Comparison of ENCODE assay signal across 27 cellular contexts in the genomic region with DNA sequence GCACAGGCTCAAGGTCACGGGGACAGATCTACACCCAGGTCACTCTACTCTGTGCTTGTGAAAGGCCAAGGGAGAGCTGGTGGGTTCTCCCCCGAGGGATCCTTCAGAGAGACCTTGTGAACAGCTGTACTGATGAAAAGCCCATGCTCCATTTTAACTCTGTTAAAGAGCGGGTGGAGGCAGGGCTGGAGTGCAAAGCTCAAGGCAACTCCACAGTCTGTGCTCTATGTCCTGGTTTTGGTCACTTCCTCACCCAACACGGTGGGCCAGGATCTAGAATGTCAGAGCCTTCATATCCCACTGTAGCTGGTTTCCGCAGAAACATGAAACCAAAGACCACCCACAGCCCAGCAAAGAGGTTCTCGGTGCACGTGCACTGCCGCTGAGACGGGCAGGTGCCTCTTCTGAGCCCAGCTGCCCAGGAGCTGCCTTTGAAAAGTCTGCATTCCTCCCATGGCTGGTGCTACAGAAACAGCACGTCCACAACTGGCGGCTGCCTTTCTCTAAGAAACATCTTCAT.
"Had no signal": no experiment of that assay in that cellular context is flagged by ENCODE, and none has a peak within 500 bp of the region (broad histone marks: within the 10 kb centered on the region; RNA-seq: fewer than 3 reads in every experiment).

No MANE protein-coding gene starts in this region.

- H3K36me3 ChIP-seq: heart right ventricle, left lung, lower lobe of right lung, pancreas, prostate gland, sigmoid colon, spleen, tibial nerve, uterus had no signal

- H3K27ac ChIP-seq: heart right ventricle, left lung, lower lobe of right lung, prostate gland, sigmoid colon, spleen, tibial nerve, uterus had no signal

- H3K4me1 ChIP-seq: heart right ventricle, left lung, lower lobe of right lung, prostate gland, sigmoid colon, spleen, tibial nerve, uterus had no signal

- H3K4me3 Mint-ChIP-seq: immature natural killer cell; naive thymus-derived CD8-positive, alpha-beta T cell; nephron; neural crest cell; stimulated activated effector memory CD8-positive, alpha-beta T cell treated with anti-CD3 and anti-CD28 coated beads, Interleukin-12 subunit alpha, Interleukin-12 subunit beta, amount 100 ng/mL, for 72 hours; stimulated activated naive CD8-positive, alpha-beta T cell treated with anti-CD3 and anti-CD28 coated beads, Interleukin-15, amount 100 ng/mL, for 72 hours; type B pancreatic cell had no signal

- H3K9me3 Mint-ChIP-seq: neural crest cell, type B pancreatic cell had no signal

- ATAC-seq: heart right ventricle; left lung; lower lobe of right lung; naive thymus-derived CD8-positive, alpha-beta T cell; right cardiac atrium; stimulated activated effector memory CD8-positive, alpha-beta T cell treated with anti-CD3 and anti-CD28 coated beads, Interleukin-12 subunit alpha, Interleukin-12 subunit beta, amount 100 ng/mL, for 72 hours; stimulated activated naive CD8-positive, alpha-beta T cell treated with anti-CD3 and anti-CD28 coated beads, Interleukin-15, amount 100 ng/mL, for 72 hours had no signal

- H3K27ac Mint-ChIP-seq: immature natural killer cell; naive thymus-derived CD8-positive, alpha-beta T cell; nephron; stimulated activated effector memory CD8-positive, alpha-beta T cell treated with anti-CD3 and anti-CD28 coated beads, Interleukin-12 subunit alpha, Interleukin-12 subunit beta, amount 100 ng/mL, for 72 hours; stimulated activated naive CD8-positive, alpha-beta T cell treated with anti-CD3 and anti-CD28 coated beads, Interleukin-15, amount 100 ng/mL, for 72 hours; type B pancreatic cell had no signal

- H3K36me3 Mint-ChIP-seq: immature natural killer cell; naive thymus-derived CD8-positive, alpha-beta T cell; stimulated activated effector memory CD8-positive, alpha-beta T cell treated with anti-CD3 and anti-CD28 coated beads, Interleukin-12 subunit alpha, Interleukin-12 subunit beta, amount 100 ng/mL, for 72 hours had no signal

- H3K4me1 Mint-ChIP-seq: immature natural killer cell; naive thymus-derived CD8-positive, alpha-beta T cell; stimulated activated effector memory CD8-positive, alpha-beta T cell treated with anti-CD3 and anti-CD28 coated beads, Interleukin-12 subunit alpha, Interleukin-12 subunit beta, amount 100 ng/mL, for 72 hours; stimulated activated naive CD8-positive, alpha-beta T cell treated with anti-CD3 and anti-CD28 coated beads, Interleukin-15, amount 100 ng/mL, for 72 hours had no signal

- H3K27me3 ChIP-seq: pancreas, sigmoid colon, tibial nerve, uterus had no signal

- H3K4me3 ChIP-seq: heart right ventricle, left lung, lower lobe of right lung, pancreas, prostate gland, sigmoid colon, spleen, tibial nerve, uterus had no signal

- H3K27me3 Mint-ChIP-seq: type B pancreatic cell had no signal

- DNase-seq: heart right ventricle; hypothalamus; immature natural killer cell; kidney; left lung; lower lobe of right lung; mammary epithelial cell; mesenchymal stem cell; naive thymus-derived CD8-positive, alpha-beta T cell; nucleus accumbens; pancreas; retina; right cardiac atrium; sigmoid colon; small intestine; spleen; stimulated activated CD4-positive, alpha-beta T cell treated with anti-CD3 and anti-CD28 coated beads, Interleukin-4, amount 100 ng/mL, for 24 hours; stimulated activated naive CD4-positive, alpha-beta T cell treated with Interleukin-2 at 50 U/mL for 16 hours; stimulated activated naive CD8-positive, alpha-beta T cell treated with anti-CD3 and anti-CD28 coated beads, Interleukin-15, amount 100 ng/mL, for 72 hours; substantia nigra; uterus had no signal

- H3K9me3 ChIP-seq: heart right ventricle, left lung, lower lobe of right lung, pancreas, prostate gland, sigmoid colon, spleen, tibial nerve, uterus had no signal
